In genomic region chr7:44331682-44332081, GRCh38 we compare ENCODE assay signal across 15 cellular contexts. TPM values are rescaled to one million over a fixed set of nuclear protein-coding genes. Genes with fewer than 3 reads are reported as not detected.
DNase-seq lines count a peak whose midpoint lies in the region; ATAC-seq and TF ChIP-seq lines count a peak whose summit lies in the region.
"Had no signal": no experiment of that assay in that cellular context is flagged by ENCODE, and none has a peak within 500 bp of the region (broad histone marks: within the 10 kb centered on the region; RNA-seq: fewer than 3 reads in every experiment).

No MANE protein-coding gene starts in this region.

- peaks cover 7% of the 10 kb centered on the region for H3K9me3 Mint-ChIP-seq in osteocyte (ENCODE audit: unreplicated experiment)
- H3K9me3 Mint-ChIP-seq: GM23338 had no signal

- TF ChIP-seq POLR2A in heart left ventricle (IDR thresholded peaks at IDR 0.05), result no peak

- H3K36me3 ChIP-seq in heart left ventricle (no peaks in the 10 kb centered on the region), smooth muscle cell (ENCODE audit: low read depth) (no peaks in the 10 kb centered on the region)
- H3K36me3 ChIP-seq: BLaER1 treated with 17β-estradiol and CSF1 and Interleukin-3, amounts not matched to agents 10 nM and 100 nM had no signal

- intact Hi-C loops in heart left ventricle (cut with DNase I), result no loop called here
- intact Hi-C loops in cardiac septum (cut with DNase I), result loop anchor here (10.0 kb wide), 1 partner anchor 143 kb away; no protein-coding TSS in a partner anchor
- intact Hi-C loops in left ventricle myocardium superior (cut with micrococcal nuclease), result no loop called here

- H3F3A ChIP-seq in smooth muscle cell (ENCODE audit: low read depth), result no peaks in the 10 kb centered on the region

- peaks cover 41% of the 10 kb centered on the region for H3K27me3 Mint-ChIP-seq in osteocyte (ENCODE audit: unreplicated experiment)

- no peak overlapping the region for H2AFZ ChIP-seq in smooth muscle cell (ENCODE audit: low read depth)
- H2AFZ ChIP-seq: GM23338 had no signal

- H3K4me1 ChIP-seq in heart left ventricle (peaks cover 0 to 33% (median 14%) of the 10 kb centered on the region in 12 donors), smooth muscle cell (ENCODE audit: low read depth) (no peaks in the 10 kb centered on the region)

- H3K9ac ChIP-seq in smooth muscle cell (ENCODE audit: low read depth), result no peak overlapping the region
- H3K9ac ChIP-seq: BLaER1 treated with 17β-estradiol and CSF1 and Interleukin-3, amounts not matched to agents 10 nM and 100 nM had no signal

- H3K4me3 Mint-ChIP-seq in osteocyte (ENCODE audit: unreplicated experiment), result no peak overlapping the region
- H3K4me3 Mint-ChIP-seq: GM23338 had no signal

- no peaks in the 10 kb centered on the region for H4K20me1 ChIP-seq in smooth muscle cell (ENCODE audit: low read depth)

- H3K36me3 Mint-ChIP-seq in osteocyte (ENCODE audit: unreplicated experiment), result no peaks in the 10 kb centered on the region
- H3K36me3 Mint-ChIP-seq: CD4-positive, CD25-positive, alpha-beta regulatory T cell had no signal

- 27 to 34% (median 31%) methylated on average over 5 of the region's 5 CpGs for WGBS in heart left ventricle, 4 donors
- WGBS in smooth muscle cell (ENCODE audit: low lambda C conversion rate), result 30% methylated on average over 5 of the region's 5 CpGs

- H3K27me3 ChIP-seq in heart left ventricle, result peaks cover 0 to 4% (median 0%) of the 10 kb centered on the region in 9 donors
- H3K27me3 ChIP-seq in smooth muscle cell (ENCODE audit: low read depth), result peaks cover 12% of the 10 kb centered on the region

- peaks cover 14% of the 10 kb centered on the region for H3K4me1 Mint-ChIP-seq in osteocyte (ENCODE audit: unreplicated experiment)

- peak overlapping the region in 10 of 12 donors; percentile 9 to 84 (median 54) for H3K27ac ChIP-seq in heart left ventricle
- H3K27ac ChIP-seq in smooth muscle cell (ENCODE audit: low read depth), result peak overlapping the region; percentile 2
- H3K27ac ChIP-seq: BLaER1 treated with 17β-estradiol and CSF1 and Interleukin-3, amounts not matched to agents 10 nM and 100 nM had no signal

- H3K27ac Mint-ChIP-seq in osteocyte (ENCODE audit: unreplicated experiment), result no peak overlapping the region
- H3K27ac Mint-ChIP-seq: CD4-positive, CD25-positive, alpha-beta regulatory T cell; GM23338 had no signal

- ATAC-seq in heart left ventricle, result peak in 1 of 4 donors; percentile 45
- ATAC-seq in left ventricle myocardium superior, result peak; percentile 55
- ATAC-seq: GM23338 had no signal

- H3K9me3 ChIP-seq in heart left ventricle, result peaks cover 0 to 9% (median 2%) of the 10 kb centered on the region in 12 donors
- no peaks in the 10 kb centered on the region for H3K9me3 ChIP-seq in smooth muscle cell (replicated peaks; ENCODE audit: low read depth)

- TF ChIP-seq CTCF in heart left ventricle (IDR thresholded peaks at IDR 0.05) (no peak), choroid plexus epithelial cell (conservative IDR thresholded peaks at IDR 0.05; ENCODE audit: low read depth, low read length) (no peak), smooth muscle cell (IDR thresholded peaks at IDR 0.05; ENCODE audit: borderline replicate concordance, insufficient read depth, poor library complexity, severe bottlenecking) (no peak), osteocyte (IDR thresholded peaks at IDR 0.05) (no peak)

- no peak for DNase-seq in heart left ventricle
- DNase-seq in cardiac septum (ENCODE audit: low spot score), result no peak
- DNase-seq in choroid plexus epithelial cell (ENCODE audit: low read depth), result peak; percentile 51
- DNase-seq in left ventricle myocardium superior, result peak; percentile 38
- DNase-seq in smooth muscle cell (lab: John Stamatoyannopoulos, UW; ENCODE audit: unreplicated experiment), result no peak
- DNase-seq in stimulated activated naive CD4-positive, alpha-beta T cell treated with Interleukin-2 at 50 U/mL for 16 hours (lab: John Stamatoyannopoulos, UW), result no peak
- no peak for DNase-seq in RKO (ENCODE audit: low spot score)
- no peak for DNase-seq in osteocyte (ENCODE audit: extremely low spot score, unreplicated experiment)
- DNase-seq: ACHN; Calu3; CD4-positive, CD25-positive, alpha-beta regulatory T cell; DMS 273 treated with DMSO at 0.1 percent for 48 hours; H7 had no signal

- no peaks in the 10 kb centered on the region for H3K79me2 ChIP-seq in smooth muscle cell (ENCODE audit: low read depth)

- peak overlapping the region; percentile 67 for H3K4me2 ChIP-seq in smooth muscle cell
- H3K4me2 ChIP-seq: BLaER1 treated with 17β-estradiol and CSF1 and Interleukin-3, amounts not matched to agents 10 nM and 100 nM; GM23338 had no signal

- H3K4me3 ChIP-seq in heart left ventricle (no peak overlapping the region), choroid plexus epithelial cell (ENCODE audit: low read depth, low read length) (no peak overlapping the region), smooth muscle cell (no peak overlapping the region)
- H3K4me3 ChIP-seq: BLaER1 treated with 17β-estradiol and CSF1 and Interleukin-3, amounts not matched to agents 10 nM and 100 nM; GM23338 had no signal

RNA-seq across cellular contexts. Expression of gene CAMK2B, which starts 6.3 kb away (rescaled TPM):
- total RNA-seq in heart left ventricle (100 to 1,000 TPM in 5 of 9 donors, 10 to 100 TPM in 4; 77.5 to 141 (median 104) TPM), cardiac septum (149 TPM), left ventricle myocardium superior (98.4 TPM), smooth muscle cell (not detected in 2 replicates), osteocyte (not detected in 2 replicates)
- polyA plus RNA-seq in heart left ventricle (100 to 1,000 TPM in 1 of 2 donors, 10 to 100 TPM in 1; 35.7 to 103 TPM), smooth muscle cell (not detected in 2 replicates)
- total RNA-seq: Calu3; CD4-positive, CD25-positive, alpha-beta regulatory T cell; GM23338 had no signal
- polyA plus RNA-seq: CD4-positive, CD25-positive, alpha-beta regulatory T cell; GM23338 had no signal

Comparison
In these comparisons a context has a peak if more than half of its experiments do, and no peak if none do; other contexts are left out.
1. DNase-seq: peak in choroid plexus epithelial cell (single experiment) and left ventricle myocardium superior (single experiment); none in heart left ventricle (0 of 5), cardiac septum (single experiment), smooth muscle cell (single experiment), stimulated activated naive CD4-positive, alpha-beta T cell treated with Interleukin-2 at 50 U/mL for 16 hours (single experiment), RKO (single experiment) and osteocyte (single experiment).
2. RNA of gene CAMK2B, which starts 6.3 kb away (total RNA-seq): 149 TPM in cardiac septum (single experiment), 77.5 to 141 TPM in heart left ventricle and 98.4 TPM in left ventricle myocardium superior (single experiment); not detected in smooth muscle cell and not detected in osteocyte; every median in the first group is over 10 times any median in the second.